ENCODE assay signal across 24 cellular contexts in genomic region chr15:83410532-83410931, GRCh38. TPM values are rescaled to one million over a fixed set of nuclear protein-coding genes. Genes with fewer than 3 reads are reported as not detected.
"Had no signal": no experiment of that assay in that cellular context is flagged by ENCODE, and none has a peak within 500 bp of the region (broad histone marks: within the 10 kb centered on the region; RNA-seq: fewer than 3 reads in every experiment).

No MANE protein-coding gene starts in this region.

- H3K4me3 ChIP-seq: breast epithelium, PC-9, SJSA1 had no signal

- H3K9me3 ChIP-seq: breast epithelium, SJSA1 had no signal

- H3K27ac ChIP-seq: breast epithelium, PC-9, SJSA1 had no signal

- H3K4me1 ChIP-seq: breast epithelium, SJSA1 had no signal

- H3K4me2 ChIP-seq: PC-9 had no signal

- DNase-seq: activated CD4-positive, alpha-beta T cell treated with anti-CD3 and anti-CD28 coated beads for 48 hours; activated CD4-positive, alpha-beta T cell treated with anti-CD3 and anti-CD28 coated beads, Interleukin-2, amount 50 U/mL, for 48 hours; activated CD4-positive, CD25-positive, alpha-beta regulatory T cell treated with anti-CD3 and anti-CD28 coated beads, Interleukin-2, amount 50 U/mL, for 72 hours; activated CD8-positive, alpha-beta memory T cell treated with anti-CD3 and anti-CD28 coated beads, Interleukin-2, amount 10 ng/mL, durations not matched to agents 7 days and 5 days; activated effector memory CD4-positive, alpha-beta T cell treated with Interleukin-2 at 50 U/mL for 16 hours; activated naive CD4-positive, alpha-beta T cell; activated T-cell treated with anti-CD3 and anti-CD28 coated beads, Interleukin-2, amount 50 U/mL, for 24 hours; aorta; caudate nucleus; Kasumi-1; KBM-7; NCI-H1092; NCI-H1417; NCI-H2029; NCI-H2107; NCI-H2171 treated with DMSO at 0.1 percent for 48 hours; NCI-H226; NCI-H510A had no signal

- H3K36me3 ChIP-seq: breast epithelium, SJSA1 had no signal

- H2AFZ ChIP-seq: PC-9 had no signal

- ATAC-seq: activated CD8-positive, alpha-beta memory T cell treated with anti-CD3 and anti-CD28 coated beads, Interleukin-2, amount 10 ng/mL, durations not matched to agents 7 days and 5 days; WTC11 had no signal

- H3K27me3 ChIP-seq: breast epithelium, SJSA1 had no signal

RNA-seq across cellular contexts. Expression of gene SH3GL3, which starts 36.6 kb away (rescaled TPM):
- total RNA-seq: activated CD8-positive, alpha-beta memory T cell treated with anti-CD3 and anti-CD28 coated beads, Interleukin-2, amount 10 ng/mL, durations not matched to agents 7 days and 5 days; activated T-helper 1 cell treated with anti-CD3 and anti-CD28 coated beads, Interleukin-12 subunit alpha, Interleukin-12 subunit beta, Interleukin-2, Interleukin-4 antibody, amounts not matched to agents 30 ng/mL and 10 ng/mL and 1 ng/mL, durations not matched to agents 14 hours and 24 hours and 36 hours; breast epithelium; chondrocyte had no signal
- polyA plus RNA-seq: aorta had no signal
